Comparison of ENCODE assay signal across 16 cellular contexts in genomic region chr1:223231011-223231572, GRCh38.
DNase-seq lines count a peak whose midpoint lies in the region; ATAC-seq and TF ChIP-seq lines count a peak whose summit lies in the region.
"Had no signal": no experiment of that assay in that cellular context is flagged by ENCODE, and none has a peak within 500 bp of the region (broad histone marks: within the 10 kb centered on the region; RNA-seq: fewer than 3 reads in every experiment).

No MANE protein-coding gene starts in this region.

- H3K36me3 Mint-ChIP-seq in CD4-positive, alpha-beta T cell (ENCODE audit: low read depth): no peaks in the 10 kb centered on the region
- H3K36me3 Mint-ChIP-seq in activated T-helper 2 cell treated with anti-CD3 and anti-CD28 coated beads, Interferon-gamma antibody, Interleukin-2, Interleukin-4, amounts not matched to agents 10 μg/mL and 5 μg/mL and 100 μg/mL, durations not matched to agents 14 hours and 24 hours and 36 hours (ENCODE audit: low read depth): no peaks in the 10 kb centered on the region

- H3K36me3 ChIP-seq in DND-41 (ENCODE audit: insufficient read depth, low read length) (no peaks in the 10 kb centered on the region), mesodermal cell (ENCODE audit: control insufficient read depth, insufficient read depth, low read length) (no peaks in the 10 kb centered on the region)
- H3K36me3 ChIP-seq: pancreas, transverse colon had no signal

- TF ChIP-seq CTCF in CD4-positive, alpha-beta T cell (IDR thresholded peaks at IDR 0.05): no peak
- TF ChIP-seq CTCF in DND-41 (IDR thresholded peaks at IDR 0.05; ENCODE audit: borderline replicate concordance, extremely low read depth, low read length, poor library complexity, severe bottlenecking): no peak

- H3K4me1 ChIP-seq in DND-41 (ENCODE audit: insufficient read depth, low read length) (peaks cover 32% of the 10 kb centered on the region), mesodermal cell (ENCODE audit: control insufficient read depth, insufficient read depth, low read length, poor library complexity, severe bottlenecking) (peaks cover 49% of the 10 kb centered on the region)
- H3K4me1 ChIP-seq: pancreas, transverse colon had no signal

- WGBS in mesodermal cell (ENCODE audit: insufficient coverage in 2 of 2), 2 experiments: 92 to 95% methylated on average over 3 to 7 of the region's 7 CpGs

- in situ Hi-C loops in G401 (cut with HindIII; ENCODE audit: low sequenced_read_pairs): no loop called here

- no peak overlapping the region for H3K4me3 ChIP-seq in DND-41 (ENCODE audit: low read depth in 1 of 2, low read length in 2 of 2)
- H3K4me3 ChIP-seq in mesodermal cell (ENCODE audit: extremely low read depth, insufficient read depth, low read length, poor library complexity, severe bottlenecking): no peak overlapping the region
- H3K4me3 ChIP-seq: pancreas, transverse colon had no signal

- no peak for DNase-seq in CD4-positive, alpha-beta T cell
- no peak for DNase-seq in DND-41
- DNase-seq in activated T-helper 2 cell treated with anti-CD3 and anti-CD28 coated beads, Interferon-gamma antibody, Interleukin-2, Interleukin-4, amounts not matched to agents 10 μg/mL and 5 μg/mL and 100 μg/mL, durations not matched to agents 14 hours and 24 hours and 36 hours (ENCODE audit: low spot score): no peak
- no peak for DNase-seq in NCI-H1092 treated with DMSO at 0.1 percent for 48 hours (lab: John Stamatoyannopoulos, UW)
- no peak for DNase-seq in G401 (ENCODE audit: low spot score)
- DNase-seq in posterior vena cava (ENCODE audit: low spot score): no peak
- DNase-seq: activated gamma-delta T cell; effector CD4-positive, alpha-beta T cell; hippocampal formation; left colon; NCI-H69; pancreas; small intestine; transverse colon had no signal

- no peak overlapping the region for H3K9ac ChIP-seq in DND-41 (ENCODE audit: low read depth, low read length)

- H2AFZ ChIP-seq in DND-41 (ENCODE audit: low read depth, low read length): no peak overlapping the region

- POLR2A ChIA-PET in CD4-positive, alpha-beta T cell (lab: Charles Lee): interaction anchor here (0.5 to 1.2 kb wide), 2 partner anchors 45 to 87 kb away, joined by 3 to 8 read pairs; no protein-coding TSS in a partner anchor

- no peaks in the 10 kb centered on the region for H3K27me3 Mint-ChIP-seq in CD4-positive, alpha-beta T cell
- peaks cover 5% of the 10 kb centered on the region for H3K27me3 Mint-ChIP-seq in activated T-helper 2 cell treated with anti-CD3 and anti-CD28 coated beads, Interferon-gamma antibody, Interleukin-2, Interleukin-4, amounts not matched to agents 10 μg/mL and 5 μg/mL and 100 μg/mL, durations not matched to agents 14 hours and 24 hours and 36 hours (ENCODE audit: low read depth)

- H3K27ac Mint-ChIP-seq in CD4-positive, alpha-beta T cell: peak overlapping the region; percentile 95
- H3K27ac Mint-ChIP-seq in activated T-helper 2 cell treated with anti-CD3 and anti-CD28 coated beads, Interferon-gamma antibody, Interleukin-2, Interleukin-4, amounts not matched to agents 10 μg/mL and 5 μg/mL and 100 μg/mL, durations not matched to agents 14 hours and 24 hours and 36 hours: peak overlapping the region; percentile 81

- no peaks in the 10 kb centered on the region for H4K20me1 ChIP-seq in DND-41 (ENCODE audit: insufficient read depth, low read length)

- peaks cover 87% of the 10 kb centered on the region for H3K4me1 Mint-ChIP-seq in CD4-positive, alpha-beta T cell (ENCODE audit: low read depth)
- H3K4me1 Mint-ChIP-seq in activated T-helper 2 cell treated with anti-CD3 and anti-CD28 coated beads, Interferon-gamma antibody, Interleukin-2, Interleukin-4, amounts not matched to agents 10 μg/mL and 5 μg/mL and 100 μg/mL, durations not matched to agents 14 hours and 24 hours and 36 hours (ENCODE audit: low read depth): peaks cover 65% of the 10 kb centered on the region

- H3K4me2 ChIP-seq in DND-41 (ENCODE audit: insufficient read depth, low read length): no peak overlapping the region

- intact Hi-C loops in CD4-positive, alpha-beta T cell (cut with DNase I, micrococcal nuclease): loop anchor here (2.0 to 10.0 kb wide), 4 partner anchors 18 to 99 kb away; partner anchors contain the start of gene TLR5 (in 1 of the 2)
- intact Hi-C loops in activated T-helper 2 cell treated with anti-CD3 and anti-CD28 coated beads, Interferon-gamma antibody, Interleukin-2, Interleukin-4, amounts not matched to agents 10 μg/mL and 5 μg/mL and 100 μg/mL, durations not matched to agents 14 hours and 24 hours and 36 hours (cut with micrococcal nuclease): loop anchor here (5.0 kb wide), 1 partner anchor 89 kb away; the partner anchor contains the start of gene TLR5
- intact Hi-C loops in posterior vena cava (cut with DNase I): no loop called here

- ATAC-seq in CD4-positive, alpha-beta T cell (ENCODE audit: poor library complexity): no peak
- no peak for ATAC-seq in DND-41 (ENCODE audit: insufficient read depth, low read depth)
- ATAC-seq in HG02973 (IDR thresholded peaks at IDR 0.05; ENCODE audit: unreplicated experiment): no peak
- ATAC-seq: left colon, pancreas had no signal

- H3K79me2 ChIP-seq in DND-41 (ENCODE audit: insufficient read depth, low read length): no peaks in the 10 kb centered on the region

- H3K27me3 ChIP-seq in CD4-positive, alpha-beta T cell (ENCODE audit: control insufficient read depth, insufficient read depth, low read length): no peaks in the 10 kb centered on the region
- H3K27me3 ChIP-seq in DND-41 (ENCODE audit: insufficient read depth, low read length, poor library complexity): no peaks in the 10 kb centered on the region
- H3K27me3 ChIP-seq: pancreas, transverse colon had no signal

- H3K27ac ChIP-seq in CD4-positive, alpha-beta T cell (ENCODE audit: low read depth, low read length): peak overlapping the region; percentile 58
- peak overlapping the region; percentile 52; the same call in 1 of the 2 replicates for H3K27ac ChIP-seq in DND-41 (ENCODE audit: low read length)
- peak overlapping the region; percentile 62 for H3K27ac ChIP-seq in mesodermal cell (ENCODE audit: low read depth, low read length, severe bottlenecking)
- H3K27ac ChIP-seq: pancreas, transverse colon had no signal

- peak overlapping the region; percentile 55 for H3K4me3 Mint-ChIP-seq in CD4-positive, alpha-beta T cell
- H3K4me3 Mint-ChIP-seq in activated T-helper 2 cell treated with anti-CD3 and anti-CD28 coated beads, Interferon-gamma antibody, Interleukin-2, Interleukin-4, amounts not matched to agents 10 μg/mL and 5 μg/mL and 100 μg/mL, durations not matched to agents 14 hours and 24 hours and 36 hours (ENCODE audit: low read depth): no peak overlapping the region

- no peaks in the 10 kb centered on the region for H3K9me3 Mint-ChIP-seq in CD4-positive, alpha-beta T cell
- no peaks in the 10 kb centered on the region for H3K9me3 Mint-ChIP-seq in activated T-helper 2 cell treated with anti-CD3 and anti-CD28 coated beads, Interferon-gamma antibody, Interleukin-2, Interleukin-4, amounts not matched to agents 10 μg/mL and 5 μg/mL and 100 μg/mL, durations not matched to agents 14 hours and 24 hours and 36 hours

- H3K9me3 ChIP-seq in CD4-positive, alpha-beta T cell (ENCODE audit: control insufficient read depth, low read length): no peaks in the 10 kb centered on the region
- H3K9me3 ChIP-seq in DND-41 (ENCODE audit: insufficient read depth, low read length, severe bottlenecking) (no peaks in the 10 kb centered on the region), mesodermal cell (ENCODE audit: control insufficient read depth, low read length) (no peaks in the 10 kb centered on the region)
- H3K9me3 ChIP-seq: pancreas, transverse colon had no signal

- CTCF ChIA-PET in CD4-positive, alpha-beta T cell (lab: Charles Lee): no interaction called here

Comparison
In these comparisons a context has a peak if more than half of its experiments do, and no peak if none do; other contexts are left out.
1. intact Hi-C loops: an anchor here in CD4-positive, alpha-beta T cell (2.0 to 10.0 kb wide) and activated T-helper 2 cell treated with anti-CD3 and anti-CD28 coated beads, Interferon-gamma antibody, Interleukin-2, Interleukin-4, amounts not matched to agents 10 μg/mL and 5 μg/mL and 100 μg/mL, durations not matched to agents 14 hours and 24 hours and 36 hours (5.0 kb wide); none called in posterior vena cava.